Comparison of ENCODE assay signal across 1 cellular context in the genomic region with DNA sequence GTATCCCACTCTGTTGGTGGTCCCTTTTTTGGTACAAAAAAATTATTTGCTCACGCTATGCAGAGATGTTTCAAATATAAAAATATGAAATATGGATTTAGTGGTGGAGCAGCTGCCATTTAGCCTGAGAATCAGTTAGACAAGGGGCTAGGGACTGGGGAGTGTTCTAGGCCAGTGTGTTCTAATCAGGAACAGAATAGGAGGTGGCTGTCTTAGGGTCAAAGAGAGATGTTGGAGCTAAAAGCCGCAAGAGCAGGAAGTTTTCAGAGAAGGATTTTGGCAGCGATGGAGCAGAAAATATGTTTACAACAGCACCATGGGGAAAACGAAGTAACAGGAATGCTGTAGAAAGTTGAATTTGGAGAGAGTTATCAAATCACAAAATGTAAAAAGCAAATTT.
TF ChIP-seq lines count a peak whose summit lies in the region.

No MANE protein-coding gene starts in this region.

TF ChIP-seq in GM23338, 12 proteins besides CTCF, POLR2A, EP300 and RAD21 (continued from another document):
- no peak for TF ChIP-seq ZNF462 (CRISPR knock-in tag; IDR thresholded peaks at IDR 0.05)
